In genomic region chr4:47451657-47452056, GRCh38 we compare ENCODE assay signal across 27 cellular contexts. TPM values are rescaled to one million over a fixed set of nuclear protein-coding genes. Genes with fewer than 3 reads are reported as not detected.
DNase-seq lines count a peak whose midpoint lies in the region; ATAC-seq and TF ChIP-seq lines count a peak whose summit lies in the region.
"Had no signal": no experiment of that assay in that cellular context is flagged by ENCODE, and none has a peak within 500 bp of the region (broad histone marks: within the 10 kb centered on the region; RNA-seq: fewer than 3 reads in every experiment).

No MANE protein-coding gene starts in this region.

- no peak overlapping the region for H3K4me2 ChIP-seq in PC-3 (ENCODE audit: low read length)
- H3K4me2 ChIP-seq: A549, GM23338 had no signal

- H3K4me1 ChIP-seq in heart left ventricle (peaks cover 0 to 14% (median 0%) of the 10 kb centered on the region in 12 donors), left ventricle myocardium inferior (peaks cover 16% of the 10 kb centered on the region), adipocyte (ENCODE audit: control insufficient read depth, insufficient read depth, low read length) (no peaks in the 10 kb centered on the region), foreskin keratinocyte (no peaks in the 10 kb centered on the region), PC-3 (ENCODE audit: insufficient read depth, low read length) (no peaks in the 10 kb centered on the region)
- H3K4me1 ChIP-seq: A549, body of pancreas, left lung, SJSA1, vagina had no signal

- H4K20me1 ChIP-seq in PC-3 (ENCODE audit: low read length), result no peaks in the 10 kb centered on the region

- no peak for TF ChIP-seq POLR2A in heart left ventricle (IDR thresholded peaks at IDR 0.05)

- no TSS peak for BruUV-seq in PC-3 (replicated peaks; lab: Mats Ljungman, UMichigan)

- peak; percentile 58 to 83 (median 71) for ATAC-seq in heart left ventricle
- peak; percentile 34 for ATAC-seq in foreskin keratinocyte
- no peak for ATAC-seq in PC-3
- ATAC-seq: A549; activated CD4-positive, CD25-positive, alpha-beta regulatory T cell treated with anti-CD3 and anti-CD28 coated beads, Interleukin-2, amount 50 U/mL, for 24 hours; body of pancreas; gastroesophageal sphincter; GM23338; left lung; naive thymus-derived CD4-positive, alpha-beta T cell; stimulated activated naive CD8-positive, alpha-beta T cell treated with anti-CD3 and anti-CD28 coated beads, Interleukin-15, amount 100 ng/mL, for 72 hours had no signal

- no peak overlapping the region for H3K9ac ChIP-seq in adipocyte (ENCODE audit: low read length)
- no peak overlapping the region for H3K9ac ChIP-seq in PC-3 (ENCODE audit: low read length)

- H3K27me3 ChIP-seq in heart left ventricle (no peaks in the 10 kb centered on the region), left ventricle myocardium inferior (ENCODE audit: low read depth) (no peaks in the 10 kb centered on the region), adipocyte (replicated peaks; ENCODE audit: control insufficient read depth, insufficient read depth, low read length) (no peaks in the 10 kb centered on the region), foreskin keratinocyte (no peaks in the 10 kb centered on the region), PC-3 (ENCODE audit: low read length) (no peaks in the 10 kb centered on the region)
- H3K27me3 ChIP-seq: body of pancreas, gastroesophageal sphincter, left lung, SJSA1, thyroid gland, vagina had no signal

- no peaks in the 10 kb centered on the region for H3K9me3 ChIP-seq in heart left ventricle
- no peaks in the 10 kb centered on the region for H3K9me3 ChIP-seq in left ventricle myocardium inferior (replicated peaks)
- H3K9me3 ChIP-seq in adipocyte (ENCODE audit: control insufficient read depth, low read length), result no peaks in the 10 kb centered on the region
- H3K9me3 ChIP-seq in PC-3 (ENCODE audit: low read length), result no peaks in the 10 kb centered on the region
- H3K9me3 ChIP-seq: A549, body of pancreas, gastroesophageal sphincter, left lung, SJSA1, thyroid gland, vagina had no signal

- no peaks in the 10 kb centered on the region for H3K9me2 ChIP-seq in PC-3 (replicated peaks; ENCODE audit: low read length)

- no peak overlapping the region for H2AFZ ChIP-seq in PC-3 (ENCODE audit: low read length)
- H2AFZ ChIP-seq: GM23338 had no signal

- intact Hi-C loops in heart left ventricle (cut with DNase I), result no loop called here
- intact Hi-C loops in left ventricle myocardium inferior (cut with micrococcal nuclease), result no loop called here
- intact Hi-C loops in PC-3 (cut with micrococcal nuclease), result no loop called here

- H3K4me3 ChIP-seq in heart left ventricle, result peak overlapping the region in 1 of 12 donors; percentile 0
- H3K4me3 ChIP-seq in left ventricle myocardium inferior, result no peak overlapping the region
- no peak overlapping the region for H3K4me3 ChIP-seq in adipocyte (ENCODE audit: low read length)
- H3K4me3 ChIP-seq in PC-3 (ENCODE audit: low read length), result no peak overlapping the region
- H3K4me3 ChIP-seq: A549, body of pancreas, gastroesophageal sphincter, GM23338, left lung, SJSA1, thyroid gland, vagina had no signal

- POLR2A ChIA-PET in PC-3 (lab: Charles Lee; ENCODE audit: unreplicated experiment), result no interaction called here

- H3K27ac ChIP-seq in heart left ventricle (peak overlapping the region in 4 of 12 donors; percentile 6 to 42 (median 29)), left ventricle myocardium inferior (replicated peaks) (no peak overlapping the region), foreskin keratinocyte (no peak overlapping the region), PC-3 (ENCODE audit: low read length) (no peak overlapping the region)
- H3K27ac ChIP-seq: A549, body of pancreas, gastroesophageal sphincter, left lung, SJSA1, thyroid gland, vagina had no signal

- 35 to 66% (median 46%) methylated on average over 4 of the region's 4 CpGs for WGBS in heart left ventricle, 4 donors

- DNase-seq in heart left ventricle (peak in 1 of 5 donors; percentile 30), left ventricle myocardium inferior (no peak), adipocyte (ENCODE audit: low read depth) (peak; percentile 34), foreskin keratinocyte (no peak), COLO668 (lab: John Stamatoyannopoulos, UW; ENCODE audit: unreplicated experiment) (no peak), SW 1271 (lab: John Stamatoyannopoulos, UW) (no peak), NCI-H2196 treated with DMSO at 0.1 percent for 48 hours (lab: John Stamatoyannopoulos, UW; ENCODE audit: unreplicated experiment) (no peak), PC-3 (no peak)
- DNase-seq: activated CD4-positive, alpha-beta memory T cell treated with anti-CD3 and anti-CD28 coated beads for 36 hours; activated effector memory CD4-positive, alpha-beta T cell treated with Interleukin-2 at 50 U/mL for 16 hours; body of pancreas; C1 segment of cervical spinal cord; Karpas-422; left lung; naive thymus-derived CD4-positive, alpha-beta T cell; NCI-H1417 treated with DMSO at 0.1 percent for 48 hours; NCI-H2081; NCI-H345; nucleus accumbens; stimulated activated naive CD8-positive, alpha-beta T cell treated with anti-CD3 and anti-CD28 coated beads, Interleukin-15, amount 100 ng/mL, for 72 hours; thyroid gland had no signal

- no peaks in the 10 kb centered on the region for H3F3A ChIP-seq in PC-3 (ENCODE audit: low read length, unreplicated experiment)

- TF ChIP-seq CTCF in heart left ventricle (IDR thresholded peaks at IDR 0.05), result no peak
- no peak for TF ChIP-seq CTCF in left ventricle myocardium inferior (IDR thresholded peaks at IDR 0.05; ENCODE audit: borderline replicate concordance)
- no peak for TF ChIP-seq CTCF in foreskin keratinocyte (conservative IDR thresholded peaks at IDR 0.05)
- no peak for TF ChIP-seq CTCF in PC-3 (conservative IDR thresholded peaks at IDR 0.05; ENCODE audit: low read depth, low read length)

- CTCF ChIA-PET in PC-3 (lab: Charles Lee), result no interaction called here

- H3K79me2 ChIP-seq in PC-3 (ENCODE audit: low read length), result no peaks in the 10 kb centered on the region

- H3K36me3 ChIP-seq in heart left ventricle (peaks cover 0 to 75% (median 62%) of the 10 kb centered on the region in 9 donors), left ventricle myocardium inferior (peaks cover 49% of the 10 kb centered on the region), adipocyte (ENCODE audit: control insufficient read depth, insufficient read depth, low read length, severe bottlenecking) (peaks cover 39% of the 10 kb centered on the region), PC-3 (ENCODE audit: low read depth, low read length) (no peaks in the 10 kb centered on the region)
- H3K36me3 ChIP-seq: SJSA1 had no signal

RNA-seq across cellular contexts. Expression of gene COMMD8, which starts 11.8 kb away (rescaled TPM):
- total RNA-seq in heart left ventricle (10 to 100 TPM in 8 of 9 donors, 1 to 10 TPM in 1; 4.6 to 22.3 (median 18.4) TPM), left ventricle myocardium inferior (20.8 TPM), foreskin keratinocyte (33.5 and 37.4 TPM in 2 replicates), PC-3 (2014; rRNA removed) (5.5 and 9.5 TPM in 2 replicates)
- polyA plus RNA-seq in heart left ventricle (10 to 100 TPM; 13.7 to 27.9 TPM), foreskin keratinocyte (27.8 and 28.2 TPM in 2 replicates)

RNA-seq across cellular contexts. Expression of gene ATP10D, which starts 33.4 kb away (rescaled TPM):
- total RNA-seq in heart left ventricle (10 to 100 TPM in 2 of 9 donors, 1 to 10 TPM in 7; 5.4 to 22.1 (median 8.1) TPM), left ventricle myocardium inferior (10.3 TPM), foreskin keratinocyte (32.4 and 33.0 TPM in 2 replicates), PC-3 (2014; rRNA removed) (0.84 and 4.0 TPM in 2 replicates)
- polyA plus RNA-seq in heart left ventricle (1 to 10 TPM; 2.2 to 4.2 TPM), foreskin keratinocyte (8.4 and 10.2 TPM in 2 replicates)
